12 cellular contexts compared by ENCODE assay signal in the genomic region with DNA sequence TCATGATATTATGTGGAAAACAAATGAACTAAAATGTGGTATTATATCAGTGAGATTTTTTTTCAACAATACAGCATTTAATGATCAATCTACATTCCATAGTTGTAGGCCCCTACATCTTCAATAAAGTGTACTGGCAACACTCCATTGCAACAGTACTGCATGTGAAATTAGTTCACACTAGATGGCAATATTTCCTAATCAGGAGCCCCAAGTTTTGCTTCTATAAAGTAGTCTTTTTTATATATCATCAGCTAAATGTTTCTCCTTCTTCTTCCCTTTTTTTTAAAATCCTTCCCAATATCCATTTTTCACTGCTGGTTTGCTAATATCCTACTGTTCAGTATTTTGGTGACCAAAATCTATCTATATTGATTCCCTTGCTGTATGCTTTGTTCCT.
A peak's percentile ranks its signal among the peaks of the same experiment; 100 is the strongest.
DNase-seq lines count a peak whose midpoint lies in the region; ATAC-seq and TF ChIP-seq lines count a peak whose summit lies in the region.
"Had no signal": no experiment of that assay in that cellular context is flagged by ENCODE, and none has a peak within 500 bp of the region (broad histone marks: within the 10 kb centered on the region; RNA-seq: fewer than 3 reads in every experiment).

No MANE protein-coding gene starts in this region.

- H3K9me3 Mint-ChIP-seq in immature natural killer cell, result peaks cover 6 to 32% (median 21%) of the 10 kb centered on the region in 6 donors
- H3K9me3 Mint-ChIP-seq in activated CD4-positive, alpha-beta T cell treated with anti-CD3 and anti-CD28 coated beads, Interleukin-2, amount 10 ng/mL, durations not matched to agents 7 days and 5 days, result no peaks in the 10 kb centered on the region

- CTCF ChIA-PET in SK-N-SH (lab: Yijun Ruan, JAX), result interaction anchor here (0.6 to 2.6 kb wide), 16 partner anchors 8 to 992 kb away, joined by 3 to 14 read pairs (median 3); no protein-coding TSS in a partner anchor
- CTCF ChIA-PET in activated CD4-positive, alpha-beta T cell treated with anti-CD3 and anti-CD28 coated beads, Interleukin-2, amount 10 ng/mL, durations not matched to agents 7 days and 5 days (lab: Charles Lee), result no interaction called here

- H3K27me3 ChIP-seq in SK-N-SH (ENCODE audit: insufficient read depth), result no peaks in the 10 kb centered on the region
- H3K27me3 ChIP-seq: pancreas, SJCRH30, upper lobe of right lung had no signal

- H3K4me3 Mint-ChIP-seq in immature natural killer cell, result no peak overlapping the region
- no peak overlapping the region for H3K4me3 Mint-ChIP-seq in activated CD4-positive, alpha-beta T cell treated with anti-CD3 and anti-CD28 coated beads, Interleukin-2, amount 10 ng/mL, durations not matched to agents 7 days and 5 days

- H3K36me3 Mint-ChIP-seq in immature natural killer cell, result no peaks in the 10 kb centered on the region
- no peaks in the 10 kb centered on the region for H3K36me3 Mint-ChIP-seq in activated CD4-positive, alpha-beta T cell treated with anti-CD3 and anti-CD28 coated beads, Interleukin-2, amount 10 ng/mL, durations not matched to agents 7 days and 5 days (ENCODE audit: low read depth)

- H3K4me1 Mint-ChIP-seq in immature natural killer cell, result no peaks in the 10 kb centered on the region
- no peaks in the 10 kb centered on the region for H3K4me1 Mint-ChIP-seq in activated CD4-positive, alpha-beta T cell treated with anti-CD3 and anti-CD28 coated beads, Interleukin-2, amount 10 ng/mL, durations not matched to agents 7 days and 5 days

- no peaks in the 10 kb centered on the region for H3K4me1 ChIP-seq in SK-N-SH (ENCODE audit: control insufficient read depth in 1 of 2, insufficient read depth in 2 of 2, low read depth in 1 of 2, low read length in 1 of 2)
- H3K4me1 ChIP-seq: pancreas, SJCRH30, upper lobe of right lung had no signal

- TF ChIP-seq EP300 in SK-N-SH (IDR thresholded peaks at IDR 0.05; ENCODE audit: borderline replicate concordance in 1 of 2, low read depth in 1 of 2, low read length in 1 of 2), result no peak

- H3K36me3 ChIP-seq in SK-N-SH (replicated peaks in 1 of 2; ENCODE audit: control insufficient read depth in 1 of 2, insufficient read depth in 2 of 2, low read length in 1 of 2), result no peaks in the 10 kb centered on the region
- H3K36me3 ChIP-seq: pancreas, SJCRH30, upper lobe of right lung had no signal

- DNase-seq in GM10266 (ENCODE audit: extremely low spot score) (no peak), LoVo (ENCODE audit: low spot score) (peak; percentile 6), SK-N-SH (peak; percentile 18), medulla oblongata (ENCODE audit: extremely low spot score) (peak; percentile 6), immature natural killer cell (no peak)
- DNase-seq in activated CD4-positive, alpha-beta T cell treated with anti-CD3 and anti-CD28 coated beads, Interleukin-2, amount 10 ng/mL, durations not matched to agents 7 days and 5 days, result no peak
- DNase-seq: NCI-H1694, pancreas, upper lobe of right lung had no signal

- TF ChIP-seq RAD21 in SK-N-SH (IDR thresholded peaks at IDR 0.05; ENCODE audit: low read length), result peak; percentile 73

- no peak overlapping the region for H3K27ac Mint-ChIP-seq in immature natural killer cell
- H3K27ac Mint-ChIP-seq in activated CD4-positive, alpha-beta T cell treated with anti-CD3 and anti-CD28 coated beads, Interleukin-2, amount 10 ng/mL, durations not matched to agents 7 days and 5 days, result no peak overlapping the region

- no peak overlapping the region for H3K4me3 ChIP-seq in SK-N-SH (ENCODE audit: low read depth in 2 of 2, low read length in 1 of 2)
- H3K4me3 ChIP-seq: pancreas, SJCRH30, upper lobe of right lung had no signal

- no peaks in the 10 kb centered on the region for H3F3A ChIP-seq in SK-N-SH (replicated peaks; ENCODE audit: insufficient read depth)

- H3K4me2 ChIP-seq in SK-N-SH, result no peak overlapping the region

- ATAC-seq in GM21619 (IDR thresholded peaks at IDR 0.05; ENCODE audit: unreplicated experiment) (no peak), GM19397 (IDR thresholded peaks at IDR 0.05; ENCODE audit: unreplicated experiment) (no peak)
- ATAC-seq: upper lobe of right lung had no signal

- H2AFZ ChIP-seq in SK-N-SH (ENCODE audit: low read depth), result no peak overlapping the region

- no peak overlapping the region for H3K9ac ChIP-seq in SK-N-SH

- TF ChIP-seq CTCF in GM10266 (IDR thresholded peaks at IDR 0.05; ENCODE audit: control insufficient read depth, insufficient read depth, low read depth, missing control alignments) (peak; percentile 35), SK-N-SH (IDR thresholded peaks at IDR 0.05) (peak; percentile 29)

- no peaks in the 10 kb centered on the region for H3K79me2 ChIP-seq in SK-N-SH (ENCODE audit: insufficient read depth)

- H3K9me3 ChIP-seq in SK-N-SH, result no peaks in the 10 kb centered on the region
- H3K9me3 ChIP-seq: pancreas, SJCRH30, upper lobe of right lung had no signal

- no peaks in the 10 kb centered on the region for H3K9me2 ChIP-seq in SK-N-SH

- POLR2A ChIA-PET in SK-N-SH (lab: Yijun Ruan, JAX), result no interaction called here
- POLR2A ChIA-PET in activated CD4-positive, alpha-beta T cell treated with anti-CD3 and anti-CD28 coated beads, Interleukin-2, amount 10 ng/mL, durations not matched to agents 7 days and 5 days (lab: Charles Lee), result no interaction called here

- no peaks in the 10 kb centered on the region for H4K20me1 ChIP-seq in SK-N-SH (ENCODE audit: insufficient read depth)

- no peak overlapping the region for H3K27ac ChIP-seq in SK-N-SH (ENCODE audit: low read depth in 2 of 2, low read length in 1 of 2)
- H3K27ac ChIP-seq: pancreas, SJCRH30, upper lobe of right lung had no signal

- peaks cover 0 to 2% (median 0%) of the 10 kb centered on the region in 3 donors for H3K27me3 Mint-ChIP-seq in immature natural killer cell (ENCODE audit: low read depth in 3 of 3)
- H3K27me3 Mint-ChIP-seq in activated CD4-positive, alpha-beta T cell treated with anti-CD3 and anti-CD28 coated beads, Interleukin-2, amount 10 ng/mL, durations not matched to agents 7 days and 5 days, result no peaks in the 10 kb centered on the region

TF ChIP-seq in SK-N-SH, 30 proteins besides CTCF, POLR2A, EP300 and RAD21:
- TF ChIP-seq SMC3 (IDR thresholded peaks at IDR 0.05; ENCODE audit: low read depth, low read length) (peak; percentile 50; the same call in 1 of the 2 replicates), FOSL2 (IDR thresholded peaks at IDR 0.05; ENCODE audit: borderline replicate concordance, low read depth) (no peak)

Comparison
In these comparisons a context has a peak if more than half of its experiments do, and no peak if none do; other contexts are left out.
1. DNase-seq: peak in LoVo (single experiment), SK-N-SH (single experiment) and medulla oblongata (single experiment); none in GM10266 (single experiment), immature natural killer cell (0 of 3) and activated CD4-positive, alpha-beta T cell treated with anti-CD3 and anti-CD28 coated beads, Interleukin-2, amount 10 ng/mL, durations not matched to agents 7 days and 5 days (single experiment).